In genomic region chr2:228747478-228747877, GRCh38 we compare ENCODE assay signal across 31 cellular contexts.
DNase-seq lines count a peak whose midpoint lies in the region; ATAC-seq and TF ChIP-seq lines count a peak whose summit lies in the region.
"Had no signal": no experiment of that assay in that cellular context is flagged by ENCODE, and none has a peak within 500 bp of the region (broad histone marks: within the 10 kb centered on the region; RNA-seq: fewer than 3 reads in every experiment).

No MANE protein-coding gene starts in this region.

- no peak overlapping the region for H3K27ac ChIP-seq in PC-3 (ENCODE audit: low read length)
- H3K27ac ChIP-seq: BLaER1 treated with 17β-estradiol and CSF1 and Interleukin-3, amounts not matched to agents 10 nM and 100 nM; cardiac muscle cell; colonic mucosa; esophagus squamous epithelium; ovary had no signal

- H3K27ac Mint-ChIP-seq in naive thymus-derived CD8-positive, alpha-beta T cell = no peak overlapping the region
- no peak overlapping the region for H3K27ac Mint-ChIP-seq in endothelial cell (ENCODE audit: unreplicated experiment)
- H3K27ac Mint-ChIP-seq: activated T-helper 1 cell treated with anti-CD3 and anti-CD28 coated beads, Interleukin-12 subunit alpha, Interleukin-12 subunit beta, Interleukin-2, Interleukin-4 antibody, amounts not matched to agents 30 ng/mL and 10 ng/mL and 1 ng/mL, durations not matched to agents 14 hours and 24 hours and 36 hours; effector memory CD8-positive, alpha-beta T cell; natural killer cell treated with Interleukin-12 subunit alpha and Interleukin-12 subunit beta and Interleukin-15 and Interleukin-18, amount 100 ng/mL, for 72 hours; stimulated activated effector memory CD8-positive, alpha-beta T cell treated with anti-CD3 and anti-CD28 coated beads, Interleukin-12 subunit alpha, Interleukin-12 subunit beta, amount 100 ng/mL, for 72 hours had no signal

- no peaks in the 10 kb centered on the region for H3K9me3 ChIP-seq in PC-3 (ENCODE audit: low read length)
- H3K9me3 ChIP-seq: BLaER1 treated with 17β-estradiol and CSF1 and Interleukin-3, amounts not matched to agents 10 nM and 100 nM; colonic mucosa; esophagus squamous epithelium; ovary had no signal

- 0 out of 2 replicates have a peak, but pooled peaks cover 9% of the 10 kb centered on the region for H3K27me3 ChIP-seq in PC-3 (ENCODE audit: low read length)
- H3K27me3 ChIP-seq: BLaER1 treated with 17β-estradiol and CSF1 and Interleukin-3, amounts not matched to agents 10 nM and 100 nM; cardiac muscle cell; colonic mucosa; esophagus squamous epithelium; ovary had no signal

- no peak for TF ChIP-seq CTCF in PC-3 (conservative IDR thresholded peaks at IDR 0.05; ENCODE audit: low read depth, low read length)
- TF ChIP-seq CTCF in fibroblast of villous mesenchyme (IDR thresholded peaks at IDR 0.05; ENCODE audit: insufficient read depth, low read depth, low read length) = no peak
- no peak for TF ChIP-seq CTCF in endothelial cell (IDR thresholded peaks at IDR 0.05; ENCODE audit: unreplicated experiment)

- H4K20me1 ChIP-seq in PC-3 (ENCODE audit: low read length) = no peaks in the 10 kb centered on the region
- H4K20me1 ChIP-seq: BLaER1 treated with 17β-estradiol and CSF1 and Interleukin-3, amounts not matched to agents 10 nM and 100 nM had no signal

- H3K9ac ChIP-seq in PC-3 (ENCODE audit: low read length) = no peak overlapping the region
- H3K9ac ChIP-seq: BLaER1 treated with 17β-estradiol and CSF1 and Interleukin-3, amounts not matched to agents 10 nM and 100 nM had no signal

- H2AFZ ChIP-seq in PC-3 (ENCODE audit: low read length) = 0 out of 2 replicates have a peak overlapping the region, but pooled peaks have one; percentile 42

- H3K4me3 Mint-ChIP-seq in naive thymus-derived CD8-positive, alpha-beta T cell = no peak overlapping the region
- no peak overlapping the region for H3K4me3 Mint-ChIP-seq in endothelial cell (ENCODE audit: unreplicated experiment)
- H3K4me3 Mint-ChIP-seq: activated T-helper 1 cell treated with anti-CD3 and anti-CD28 coated beads, Interleukin-12 subunit alpha, Interleukin-12 subunit beta, Interleukin-2, Interleukin-4 antibody, amounts not matched to agents 30 ng/mL and 10 ng/mL and 1 ng/mL, durations not matched to agents 14 hours and 24 hours and 36 hours; effector memory CD8-positive, alpha-beta T cell; natural killer cell treated with Interleukin-12 subunit alpha and Interleukin-12 subunit beta and Interleukin-15 and Interleukin-18, amount 100 ng/mL, for 72 hours; stimulated activated effector memory CD8-positive, alpha-beta T cell treated with anti-CD3 and anti-CD28 coated beads, Interleukin-12 subunit alpha, Interleukin-12 subunit beta, amount 100 ng/mL, for 72 hours had no signal

- H3K4me1 ChIP-seq in PC-3 (ENCODE audit: insufficient read depth, low read length) = no peaks in the 10 kb centered on the region
- H3K4me1 ChIP-seq: BLaER1 treated with 17β-estradiol and CSF1 and Interleukin-3, amounts not matched to agents 10 nM and 100 nM; colonic mucosa; esophagus squamous epithelium had no signal

- H3K79me2 ChIP-seq in PC-3 (ENCODE audit: low read length) = no peaks in the 10 kb centered on the region

- H3K4me2 ChIP-seq in PC-3 (ENCODE audit: low read length) = 0 out of 2 replicates have a peak overlapping the region, but pooled peaks have one; percentile 24
- H3K4me2 ChIP-seq: BLaER1 treated with 17β-estradiol and CSF1 and Interleukin-3, amounts not matched to agents 10 nM and 100 nM had no signal

- POLR2A ChIA-PET in PC-3 (lab: Charles Lee; ENCODE audit: unreplicated experiment) = interaction anchor here (0.7 kb wide), 1 partner anchor 1418 kb away, joined by 4 read pairs; no protein-coding TSS in a partner anchor
- POLR2A ChIA-PET in naive thymus-derived CD8-positive, alpha-beta T cell (lab: Charles Lee) = no interaction called here

- no peaks in the 10 kb centered on the region for H3F3A ChIP-seq in PC-3 (ENCODE audit: low read length, unreplicated experiment)

- no peaks in the 10 kb centered on the region for H3K27me3 Mint-ChIP-seq in naive thymus-derived CD8-positive, alpha-beta T cell
- no peaks in the 10 kb centered on the region for H3K27me3 Mint-ChIP-seq in endothelial cell (ENCODE audit: unreplicated experiment)
- H3K27me3 Mint-ChIP-seq: effector memory CD8-positive, alpha-beta T cell; natural killer cell treated with Interleukin-12 subunit alpha and Interleukin-12 subunit beta and Interleukin-15 and Interleukin-18, amount 100 ng/mL, for 72 hours had no signal

- peaks cover 0 to 9% (median 0%) of the 10 kb centered on the region in 9 donors for H3K9me3 Mint-ChIP-seq in naive thymus-derived CD8-positive, alpha-beta T cell
- H3K9me3 Mint-ChIP-seq in endothelial cell (ENCODE audit: unreplicated experiment) = no peaks in the 10 kb centered on the region
- H3K9me3 Mint-ChIP-seq: activated T-helper 1 cell treated with anti-CD3 and anti-CD28 coated beads, Interleukin-12 subunit alpha, Interleukin-12 subunit beta, Interleukin-2, Interleukin-4 antibody, amounts not matched to agents 30 ng/mL and 10 ng/mL and 1 ng/mL, durations not matched to agents 14 hours and 24 hours and 36 hours had no signal

- no peaks in the 10 kb centered on the region for H3K36me3 ChIP-seq in PC-3 (ENCODE audit: low read depth, low read length)
- H3K36me3 ChIP-seq: BLaER1 treated with 17β-estradiol and CSF1 and Interleukin-3, amounts not matched to agents 10 nM and 100 nM; cardiac muscle cell; colonic mucosa; esophagus squamous epithelium; ovary had no signal

- H3K36me3 Mint-ChIP-seq in naive thymus-derived CD8-positive, alpha-beta T cell = no peaks in the 10 kb centered on the region
- no peaks in the 10 kb centered on the region for H3K36me3 Mint-ChIP-seq in endothelial cell (ENCODE audit: low read depth, unreplicated experiment)
- H3K36me3 Mint-ChIP-seq: stimulated activated effector memory CD8-positive, alpha-beta T cell treated with anti-CD3 and anti-CD28 coated beads, Interleukin-12 subunit alpha, Interleukin-12 subunit beta, amount 100 ng/mL, for 72 hours had no signal

- DNase-seq in ELR (ENCODE audit: low read depth) = peak; percentile 49
- DNase-seq in PC-3 = peak; percentile 25
- DNase-seq in fibroblast of villous mesenchyme (ENCODE audit: low read depth) = peak; percentile 26
- peak; percentile 2 for DNase-seq in putamen (ENCODE audit: low spot score)
- DNase-seq in naive thymus-derived CD8-positive, alpha-beta T cell = no peak
- DNase-seq in endothelial cell (ENCODE audit: low spot score) = no peak
- DNase-seq: activated CD4-positive, alpha-beta T cell treated with anti-CD3 and anti-CD28 coated beads, Interleukin-2, amount 50 U/mL, for 4 hours; activated CD8-positive, alpha-beta memory T cell treated with anti-CD3 and anti-CD28 coated beads, Interleukin-2, amount 50 U/mL, for 4 hours; activated naive CD4-positive, alpha-beta T cell treated with anti-CD3 and anti-CD28 coated beads, Interleukin-2, amount 50 U/mL, for 16 hours; amygdala; colonic mucosa; COR-L47; effector memory CD8-positive, alpha-beta T cell; esophagus squamous epithelium; left ventricle myocardium superior; NCI-H1092; NCI-H187; NCI-H526 treated with DMSO at 0.1 percent for 48 hours; ovary; RPMI8226; stimulated activated CD4-positive, alpha-beta T cell treated with anti-CD3 and anti-CD28 coated beads, Interleukin-4, amount 100 ng/mL, for 24 hours; T-helper 1 cell; trophoblast cell had no signal

- ATAC-seq in PC-3 (peak; percentile 20; the same call in 1 of the 2 replicates), HG03521 (IDR thresholded peaks at IDR 0.05; ENCODE audit: unreplicated experiment) (no peak), GM21825 (IDR thresholded peaks at IDR 0.05; ENCODE audit: unreplicated experiment) (no peak)
- no peak for ATAC-seq in naive thymus-derived CD8-positive, alpha-beta T cell
- ATAC-seq: effector memory CD8-positive, alpha-beta T cell; GM12878; left ventricle myocardium superior; natural killer cell treated with Interleukin-12 subunit alpha and Interleukin-12 subunit beta and Interleukin-15 and Interleukin-18, amount 100 ng/mL, for 72 hours; stimulated activated effector memory CD8-positive, alpha-beta T cell treated with anti-CD3 and anti-CD28 coated beads, Interleukin-12 subunit alpha, Interleukin-12 subunit beta, amount 100 ng/mL, for 72 hours had no signal

- no peak overlapping the region for H3K4me3 ChIP-seq in PC-3 (ENCODE audit: low read length)
- H3K4me3 ChIP-seq in fibroblast of villous mesenchyme (ENCODE audit: low read depth, low read length) = no peak overlapping the region
- H3K4me3 ChIP-seq: BLaER1 treated with 17β-estradiol and CSF1 and Interleukin-3, amounts not matched to agents 10 nM and 100 nM; cardiac muscle cell; colonic mucosa; esophagus squamous epithelium; GM12878; ovary had no signal

- no peaks in the 10 kb centered on the region for H3K4me1 Mint-ChIP-seq in naive thymus-derived CD8-positive, alpha-beta T cell
- H3K4me1 Mint-ChIP-seq in endothelial cell (ENCODE audit: unreplicated experiment) = no peaks in the 10 kb centered on the region
- H3K4me1 Mint-ChIP-seq: stimulated activated effector memory CD8-positive, alpha-beta T cell treated with anti-CD3 and anti-CD28 coated beads, Interleukin-12 subunit alpha, Interleukin-12 subunit beta, amount 100 ng/mL, for 72 hours had no signal

- intact Hi-C loops in PC-3 (cut with micrococcal nuclease) = no loop called here

- CTCF ChIA-PET in PC-3 (lab: Charles Lee) = no interaction called here

- H3K9me2 ChIP-seq in PC-3 (replicated peaks; ENCODE audit: low read length) = no peaks in the 10 kb centered on the region

- no TSS peak for BruUV-seq in PC-3 (replicated peaks; lab: Mats Ljungman, UMichigan)

Comparison
In these comparisons a context has a peak if more than half of its experiments do, and no peak if none do; other contexts are left out.
1. DNase-seq: peak in ELR (single experiment), PC-3 (single experiment), fibroblast of villous mesenchyme (single experiment) and putamen (single experiment); none in naive thymus-derived CD8-positive, alpha-beta T cell (0 of 10) and endothelial cell (single experiment).